20 cellular contexts compared by ENCODE assay signal in genomic region chr5:102713278-102713677, GRCh38. TPM values are rescaled to one million over a fixed set of nuclear protein-coding genes. Genes with fewer than 3 reads are reported as not detected.
DNase-seq lines count a peak whose midpoint lies in the region; ATAC-seq and TF ChIP-seq lines count a peak whose summit lies in the region.
"Had no signal": no experiment of that assay in that cellular context is flagged by ENCODE, and none has a peak within 500 bp of the region (broad histone marks: within the 10 kb centered on the region; RNA-seq: fewer than 3 reads in every experiment).

No MANE protein-coding gene starts in this region.

- in situ Hi-C loops in ACHN (cut with HindIII; ENCODE audit: low pct_ligation_motif_present, low pct_unique_long_range_greater_than_20kb, low sequenced_read_pairs): no loop called here

- TF ChIP-seq CTCF in type B pancreatic cell (conservative IDR thresholded peaks at IDR 0.05): no peak

- peaks cover 31% of the 10 kb centered on the region for H3K4me1 Mint-ChIP-seq in type B pancreatic cell (ENCODE audit: unreplicated experiment)
- H3K4me1 Mint-ChIP-seq: activated naive CD8-positive, alpha-beta T cell treated with anti-CD3 and anti-CD28 coated beads for 36 hours; naive thymus-derived CD4-positive, alpha-beta T cell had no signal

- H3K9me3 Mint-ChIP-seq in type B pancreatic cell: peaks cover 8% of the 10 kb centered on the region

- H3K27ac Mint-ChIP-seq in type B pancreatic cell: no peak overlapping the region
- H3K27ac Mint-ChIP-seq: activated naive CD8-positive, alpha-beta T cell treated with anti-CD3 and anti-CD28 coated beads for 36 hours; activated T-cell treated with anti-CD3 and anti-CD28 coated beads, Interleukin-2, amount 50 U/mL, for 72 hours; naive thymus-derived CD4-positive, alpha-beta T cell had no signal

- ATAC-seq in GM19395 (IDR thresholded peaks at IDR 0.05; ENCODE audit: unreplicated experiment) (peak; percentile 57), HG02884 (IDR thresholded peaks at IDR 0.05; ENCODE audit: unreplicated experiment) (peak; percentile 59), HG03457 (IDR thresholded peaks at IDR 0.05; ENCODE audit: unreplicated experiment) (no peak)
- ATAC-seq: activated T-cell treated with anti-CD3 and anti-CD28 coated beads, Interleukin-2, amount 50 U/mL, for 72 hours; naive thymus-derived CD4-positive, alpha-beta T cell; SK-N-SH treated with all-trans-retinoic acid at 6 μM for 48 hours had no signal

- H3K4me3 Mint-ChIP-seq in type B pancreatic cell: peak overlapping the region; percentile 4
- H3K4me3 Mint-ChIP-seq: activated naive CD8-positive, alpha-beta T cell treated with anti-CD3 and anti-CD28 coated beads for 36 hours; activated T-cell treated with anti-CD3 and anti-CD28 coated beads, Interleukin-2, amount 50 U/mL, for 72 hours; naive thymus-derived CD4-positive, alpha-beta T cell had no signal

- peak; percentile 40 for DNase-seq in NCI-H446 treated with DMSO at 0.1 percent for 48 hours (lab: John Stamatoyannopoulos, UW)
- DNase-seq in type B pancreatic cell (ENCODE audit: extremely low spot score, unreplicated experiment): no peak
- DNase-seq in ACHN: no peak
- no peak for DNase-seq in NCI-H526 (lab: John Stamatoyannopoulos, UW)
- DNase-seq: activated CD8-positive, alpha-beta memory T cell treated with anti-CD3 and anti-CD28 coated beads for 24 hours; activated naive CD8-positive, alpha-beta T cell treated with anti-CD3 and anti-CD28 coated beads for 36 hours; activated T-cell treated with anti-CD3 and anti-CD28 coated beads, Interleukin-2, amount 50 U/mL, for 72 hours; C1 segment of cervical spinal cord; DMS153; hippocampal formation; mammary epithelial cell; naive thymus-derived CD4-positive, alpha-beta T cell; NCI-H1417 treated with DMSO at 0.1 percent for 48 hours; stimulated activated CD4-positive, alpha-beta T cell treated with anti-CD3 and anti-CD28 coated beads, Interleukin-4, amount 100 ng/mL, for 4 hours; T-helper 9 cell had no signal

- no peaks in the 10 kb centered on the region for H3K36me3 Mint-ChIP-seq in type B pancreatic cell
- H3K36me3 Mint-ChIP-seq: brain; naive thymus-derived CD4-positive, alpha-beta T cell had no signal

- no peaks in the 10 kb centered on the region for H3K27me3 Mint-ChIP-seq in type B pancreatic cell
- H3K27me3 Mint-ChIP-seq: brain had no signal

RNA-seq across cellular contexts. Expression of gene PAM, which starts 41.8 kb away (rescaled TPM):
- 116 and 135 TPM in 2 replicates for total RNA-seq in type B pancreatic cell (ENCODE audit: low replicate concordance)
